18 cellular contexts compared by ENCODE assay signal in genomic region chr6:167643716-167644115, GRCh38.
A peak's percentile ranks its signal among the peaks of the same experiment; 100 is the strongest.
DNase-seq lines count a peak whose midpoint lies in the region; ATAC-seq and TF ChIP-seq lines count a peak whose summit lies in the region.
"Had no signal": no experiment of that assay in that cellular context is flagged by ENCODE, and none has a peak within 500 bp of the region (broad histone marks: within the 10 kb centered on the region; RNA-seq: fewer than 3 reads in every experiment).

No MANE protein-coding gene starts in this region.

- no peak overlapping the region for H2AFZ ChIP-seq in neuronal stem cell (ENCODE audit: low read length)

- peak overlapping the region; percentile 72 for H3K18ac ChIP-seq in neuronal stem cell (ENCODE audit: low read length)

- peaks cover 9% of the 10 kb centered on the region for H3K9me3 Mint-ChIP-seq in natural killer cell treated with Interleukin-12 subunit alpha and Interleukin-12 subunit beta and Interleukin-15 and Interleukin-18, amount 100 ng/mL, for 72 hours
- peaks cover 4 to 8% of the 10 kb centered on the region in 2 donors for H3K9me3 Mint-ChIP-seq in natural killer cell

- peak overlapping the region; percentile 32 for H4K8ac ChIP-seq in neuronal stem cell (ENCODE audit: low read depth, low read length)

- DNase-seq in natural killer cell treated with Interleukin-12 subunit alpha and Interleukin-12 subunit beta and Interleukin-15 and Interleukin-18, amount 100 ng/mL, for 72 hours (ENCODE audit: low spot score), result peak; percentile 10
- DNase-seq in natural killer cell (no peak), islet precursor cell (peak; percentile 45), neuronal stem cell (ENCODE audit: low spot score) (no peak), nucleus accumbens (lab: John Stamatoyannopoulos, UW) (no peak), NCI-H1417 treated with DMSO at 0.1 percent for 48 hours (lab: John Stamatoyannopoulos, UW) (no peak)
- DNase-seq: 8988T; C1 segment of cervical spinal cord; CD4-positive, CD25-positive, alpha-beta regulatory T cell; CD8-positive, alpha-beta memory T cell; COR-L47; DMS 273 treated with DMSO at 0.1 percent for 48 hours; DMS53; DND-41; EL; GOT3; H9 had no signal

- H3K23ac ChIP-seq in neuronal stem cell (ENCODE audit: low read depth, low read length, poor library complexity), result no peak overlapping the region

- no peak for ATAC-seq in natural killer cell treated with Interleukin-12 subunit alpha and Interleukin-12 subunit beta and Interleukin-15 and Interleukin-18, amount 100 ng/mL, for 72 hours
- ATAC-seq in natural killer cell, result no peak
- no peak for ATAC-seq in HG03025 (IDR thresholded peaks at IDR 0.05; ENCODE audit: low FRiP score, unreplicated experiment)

- no peak overlapping the region for H3K4ac ChIP-seq in neuronal stem cell (ENCODE audit: low read length)

- peaks cover 0 to 8% of the 10 kb centered on the region in 2 donors for H3K4me1 Mint-ChIP-seq in natural killer cell treated with Interleukin-12 subunit alpha and Interleukin-12 subunit beta and Interleukin-15 and Interleukin-18, amount 100 ng/mL, for 72 hours (ENCODE audit: low read depth in 2 of 2)
- peaks cover 0 to 6% of the 10 kb centered on the region in 2 donors for H3K4me1 Mint-ChIP-seq in natural killer cell
- H3K4me1 Mint-ChIP-seq: CD4-positive, CD25-positive, alpha-beta regulatory T cell; CD8-positive, alpha-beta memory T cell had no signal

- no peaks in the 10 kb centered on the region for H3K79me1 ChIP-seq in neuronal stem cell (ENCODE audit: low read depth, low read length)

- peaks cover 0 to 4% of the 10 kb centered on the region in 2 donors for H3K27me3 Mint-ChIP-seq in natural killer cell treated with Interleukin-12 subunit alpha and Interleukin-12 subunit beta and Interleukin-15 and Interleukin-18, amount 100 ng/mL, for 72 hours
- peaks cover 4 to 13% of the 10 kb centered on the region in 2 donors for H3K27me3 Mint-ChIP-seq in natural killer cell (ENCODE audit: low read depth in 2 of 2)
- H3K27me3 Mint-ChIP-seq: CD4-positive, CD25-positive, alpha-beta regulatory T cell had no signal

- no peak overlapping the region for H3K4me2 ChIP-seq in neuronal stem cell (ENCODE audit: insufficient read depth, low read length, poor library complexity, severe bottlenecking)

- H3K14ac ChIP-seq in neuronal stem cell (ENCODE audit: low read length), result no peak overlapping the region

- H3K27ac ChIP-seq in neuronal stem cell (replicated peaks; ENCODE audit: low read length), result no peak overlapping the region

- no peak overlapping the region for H3K4me3 ChIP-seq in neuronal stem cell (ENCODE audit: low read length in 2 of 2)

- H3K9me3 ChIP-seq in neuronal stem cell (replicated peaks in 1 of 2; ENCODE audit: control insufficient read depth in 2 of 2, insufficient read depth in 1 of 2, low read depth in 1 of 2, low read length in 2 of 2), result peaks cover 0 to 2% of the 10 kb centered on the region in 2 donors

- no peak overlapping the region for H3K9ac ChIP-seq in neuronal stem cell (ENCODE audit: low read depth, low read length, poor library complexity)

- H4K91ac ChIP-seq in neuronal stem cell (ENCODE audit: low read depth, low read length, poor library complexity), result no peak overlapping the region

- H3K4me1 ChIP-seq in neuronal stem cell (ENCODE audit: control insufficient read depth in 2 of 2, insufficient read depth in 1 of 2, low read depth in 1 of 2, low read length in 2 of 2), result peaks cover 8 to 11% of the 10 kb centered on the region in 2 donors

- WGBS in neuronal stem cell (ENCODE audit: extremely low coverage in 2 of 2, insufficient read length in 2 of 2, insufficient replicate concordance in 1 of 2), 2 donors, result no CpG with 5 or more reads among the region's 11 CpGs

- no peak for TF ChIP-seq CTCF in natural killer cell (IDR thresholded peaks at IDR 0.05)

- H3K36me3 ChIP-seq in neuronal stem cell (replicated peaks in 1 of 2; ENCODE audit: control insufficient read depth in 2 of 2, insufficient read depth in 2 of 2, low read length in 2 of 2), result no peaks in the 10 kb centered on the region

- no peak overlapping the region for H2BK15ac ChIP-seq in neuronal stem cell (ENCODE audit: low read length)

- no peak overlapping the region for H3K4me3 Mint-ChIP-seq in natural killer cell treated with Interleukin-12 subunit alpha and Interleukin-12 subunit beta and Interleukin-15 and Interleukin-18, amount 100 ng/mL, for 72 hours
- no peak overlapping the region for H3K4me3 Mint-ChIP-seq in natural killer cell
- H3K4me3 Mint-ChIP-seq: CD4-positive, CD25-positive, alpha-beta regulatory T cell; CD8-positive, alpha-beta memory T cell; H9 had no signal

- no peaks in the 10 kb centered on the region for H3K27me3 ChIP-seq in neuronal stem cell (ENCODE audit: control insufficient read depth in 3 of 3, insufficient read depth in 3 of 3, low read depth in 1 of 3, low read length in 3 of 3)

- no peak overlapping the region for H2BK5ac ChIP-seq in neuronal stem cell (ENCODE audit: low read length)

- H2BK120ac ChIP-seq in neuronal stem cell (ENCODE audit: low read depth, low read length), result peak overlapping the region; percentile 69

- H3K27ac Mint-ChIP-seq in natural killer cell treated with Interleukin-12 subunit alpha and Interleukin-12 subunit beta and Interleukin-15 and Interleukin-18, amount 100 ng/mL, for 72 hours, result no peak overlapping the region
- no peak overlapping the region for H3K27ac Mint-ChIP-seq in natural killer cell
- H3K27ac Mint-ChIP-seq: CD4-positive, CD25-positive, alpha-beta regulatory T cell; H9 had no signal

- H2BK12ac ChIP-seq in neuronal stem cell (ENCODE audit: low read length), result no peak overlapping the region

- intact Hi-C loops in natural killer cell (cut with micrococcal nuclease), result no loop called here

- H3K36me3 Mint-ChIP-seq in natural killer cell treated with Interleukin-12 subunit alpha and Interleukin-12 subunit beta and Interleukin-15 and Interleukin-18, amount 100 ng/mL, for 72 hours, result peaks cover 4% of the 10 kb centered on the region
- no peaks in the 10 kb centered on the region for H3K36me3 Mint-ChIP-seq in natural killer cell
- H3K36me3 Mint-ChIP-seq: CD4-positive, CD25-positive, alpha-beta regulatory T cell; CD8-positive, alpha-beta memory T cell had no signal

- H2AK5ac ChIP-seq in neuronal stem cell (ENCODE audit: low read depth, low read length), result no peak overlapping the region

Comparison
In these comparisons a context has a peak if more than half of its experiments do, and no peak if none do; other contexts are left out.
1. DNase-seq: peak in natural killer cell treated with Interleukin-12 subunit alpha and Interleukin-12 subunit beta and Interleukin-15 and Interleukin-18, amount 100 ng/mL, for 72 hours (single experiment) and islet precursor cell (single experiment); none in natural killer cell (single experiment), neuronal stem cell (single experiment), nucleus accumbens (0 of 56) and NCI-H1417 treated with DMSO at 0.1 percent for 48 hours (single experiment).